14 cellular contexts compared by ENCODE assay signal in the genomic region with DNA sequence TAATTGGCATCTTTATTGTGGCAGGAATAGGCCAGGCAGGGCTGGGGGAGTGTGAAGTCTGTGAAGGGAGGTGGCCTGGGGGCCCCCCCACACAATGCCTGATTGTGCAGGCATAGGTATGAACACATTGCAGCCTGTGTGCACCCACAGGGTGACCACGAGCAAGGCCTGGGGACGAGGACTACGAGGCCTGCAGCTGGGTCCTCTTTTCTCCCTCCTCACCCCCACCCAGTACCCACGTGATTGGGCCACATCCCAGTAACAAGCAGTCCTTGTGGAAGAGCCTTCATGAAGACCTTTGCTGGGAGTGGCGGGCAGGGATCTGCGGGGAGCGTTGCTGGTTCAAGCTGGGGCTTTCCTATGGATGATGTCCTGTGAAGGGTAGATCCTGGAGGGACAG. TPM values are rescaled to one million over a fixed set of nuclear protein-coding genes. Genes with fewer than 3 reads are reported as not detected.
DNase-seq lines count a peak whose midpoint lies in the region; ATAC-seq and FAIRE-seq lines count a peak whose summit lies in the region.
"Had no signal": no experiment of that assay in that cellular context is flagged by ENCODE, and none has a peak within 500 bp of the region (broad histone marks: within the 10 kb centered on the region; RNA-seq: fewer than 3 reads in every experiment).

No MANE protein-coding gene starts in this region.

- peak overlapping the region; percentile 67 for H3K27ac ChIP-seq in cingulate gyrus (ENCODE audit: low read depth, low read length)
- H3K27ac ChIP-seq in layer of hippocampus (ENCODE audit: low read depth, low read length): peak overlapping the region; percentile 74
- no peak overlapping the region for H3K27ac ChIP-seq in small intestine (ENCODE audit: low read depth in 1 of 2, low read length in 1 of 2)
- H3K27ac ChIP-seq: ovary had no signal

- FAIRE-seq in small intestine (lab: Jason Lieb, UNC): no peak
- FAIRE-seq: GM18507 had no signal

- H3K27me3 ChIP-seq in layer of hippocampus (ENCODE audit: control insufficient read depth, insufficient read depth, low read length): no peaks in the 10 kb centered on the region
- H3K27me3 ChIP-seq in skeletal muscle satellite cell (ENCODE audit: control insufficient read depth, insufficient read depth, low read length): no peaks in the 10 kb centered on the region
- no peaks in the 10 kb centered on the region for H3K27me3 ChIP-seq in small intestine (ENCODE audit: control insufficient read depth in 2 of 2, insufficient read depth in 2 of 2, low read length in 2 of 2)
- H3K27me3 ChIP-seq: ovary, transverse colon had no signal

- CTCF ChIA-PET in activated CD4-positive, alpha-beta memory T cell treated with anti-CD3 and anti-CD28 coated beads for 36 hours (lab: Charles Lee): interaction anchor here (1.5 kb wide), 1 partner anchor 28 kb away, joined by 3 read pairs; no protein-coding TSS in a partner anchor

- no peak overlapping the region for H3K4me3 Mint-ChIP-seq in activated CD4-positive, alpha-beta memory T cell treated with anti-CD3 and anti-CD28 coated beads for 36 hours
- H3K4me3 Mint-ChIP-seq: HFFc6 had no signal

- no peaks in the 10 kb centered on the region for H3K9me3 Mint-ChIP-seq in activated CD4-positive, alpha-beta memory T cell treated with anti-CD3 and anti-CD28 coated beads for 36 hours
- H3K9me3 Mint-ChIP-seq: HFFc6 had no signal

- WGBS in small intestine, 3 donors: 78 to 92% (median 92%) methylated on average over 7 of the region's 7 CpGs

- peaks cover 10% of the 10 kb centered on the region for H3K4me1 Mint-ChIP-seq in activated CD4-positive, alpha-beta memory T cell treated with anti-CD3 and anti-CD28 coated beads for 36 hours (ENCODE audit: low read depth)

- intact Hi-C loops in activated CD4-positive, alpha-beta memory T cell treated with anti-CD3 and anti-CD28 coated beads for 36 hours (cut with micrococcal nuclease): no loop called here

- no peak overlapping the region for H3K27ac Mint-ChIP-seq in activated CD4-positive, alpha-beta memory T cell treated with anti-CD3 and anti-CD28 coated beads for 36 hours
- H3K27ac Mint-ChIP-seq: HFFc6 had no signal

- no peaks in the 10 kb centered on the region for H3K27me3 Mint-ChIP-seq in activated CD4-positive, alpha-beta memory T cell treated with anti-CD3 and anti-CD28 coated beads for 36 hours

- no peak overlapping the region for H3K4me3 ChIP-seq in skeletal muscle satellite cell (ENCODE audit: low read length)
- no peak overlapping the region for H3K4me3 ChIP-seq in small intestine (ENCODE audit: low read depth in 1 of 2, low read length in 2 of 2)
- H3K4me3 ChIP-seq: ovary, transverse colon had no signal

- H3K4me2 ChIP-seq in skeletal muscle satellite cell (ENCODE audit: low read length): peak overlapping the region; percentile 33

- no peaks in the 10 kb centered on the region for H3K9me3 ChIP-seq in skeletal muscle satellite cell (replicated peaks; ENCODE audit: low read length)
- no peaks in the 10 kb centered on the region for H3K9me3 ChIP-seq in small intestine (ENCODE audit: control insufficient read depth, low read depth)
- H3K9me3 ChIP-seq: ovary, transverse colon had no signal

- H3K4me1 ChIP-seq in skeletal muscle satellite cell (ENCODE audit: control insufficient read depth, insufficient read depth, low read length) (peaks cover 79% of the 10 kb centered on the region), small intestine (ENCODE audit: control insufficient read depth in 2 of 2, insufficient read depth in 1 of 2, low read depth in 1 of 2, low read length in 1 of 2) (peaks cover 0 to 14% of the 10 kb centered on the region in 2 donors)

- no peak for ATAC-seq in left lobe of liver

- peaks cover 53% of the 10 kb centered on the region for H3K36me3 ChIP-seq in skeletal muscle satellite cell (ENCODE audit: insufficient read depth, low read length)
- peaks cover 0 to 3% of the 10 kb centered on the region in 2 donors for H3K36me3 ChIP-seq in small intestine (ENCODE audit: control insufficient read depth in 2 of 2, insufficient read depth in 2 of 2, low read length in 2 of 2)
- H3K36me3 ChIP-seq: ovary, transverse colon had no signal

- no peaks in the 10 kb centered on the region for H3K36me3 Mint-ChIP-seq in activated CD4-positive, alpha-beta memory T cell treated with anti-CD3 and anti-CD28 coated beads for 36 hours

- DNase-seq in GF-D8 (lab: John Stamatoyannopoulos, UW) (peak; percentile 69), small intestine (no peak), NCI-H2029 (lab: John Stamatoyannopoulos, UW) (no peak), left lobe of liver (ENCODE audit: low spot score) (no peak)
- no peak for DNase-seq in activated CD4-positive, alpha-beta memory T cell treated with anti-CD3 and anti-CD28 coated beads for 36 hours
- DNase-seq: effector memory CD4-positive, alpha-beta T cell; HFFc6; NCI-H1417; ovary; transverse colon had no signal

- POLR2A ChIA-PET in activated CD4-positive, alpha-beta memory T cell treated with anti-CD3 and anti-CD28 coated beads for 36 hours (lab: Charles Lee): no interaction called here

- peak overlapping the region; percentile 51 for H3K9ac ChIP-seq in skeletal muscle satellite cell (ENCODE audit: low read depth, low read length)

RNA-seq across cellular contexts. Expression of gene ZBTB16, which starts 29.3 kb away (rescaled TPM):
- total RNA-seq in skeletal muscle satellite cell (2012; rRNA removed): 32.5 and 36.2 TPM in 2 replicates
- total RNA-seq in activated CD4-positive, alpha-beta memory T cell treated with anti-CD3 and anti-CD28 coated beads for 36 hours: 1 to 10 TPM; 7.7 to 9.7 TPM
- polyA plus RNA-seq in small intestine: 10 to 100 TPM in 2 of 3 donors, 1 to 10 TPM in 1; 7.8 to 32.4 (median 27.1) TPM
- 160 TPM for total RNA-seq in left lobe of liver
- total RNA-seq: HFFc6 had no signal

Comparison
In these comparisons a context has a peak if more than half of its experiments do, and no peak if none do; other contexts are left out.
1. H3K27ac ChIP-seq: peak in cingulate gyrus (single experiment) and layer of hippocampus (single experiment); none in small intestine (0 of 2).
2. RNA of gene ZBTB16, which starts 29.3 kb away (total RNA-seq): 160 TPM in left lobe of liver (single experiment); 7.7 to 9.7 TPM in activated CD4-positive, alpha-beta memory T cell treated with anti-CD3 and anti-CD28 coated beads for 36 hours; every median in the first group is over 10 times any median in the second.